Comparison of ENCODE assay signal across 13 cellular contexts in the genomic region with DNA sequence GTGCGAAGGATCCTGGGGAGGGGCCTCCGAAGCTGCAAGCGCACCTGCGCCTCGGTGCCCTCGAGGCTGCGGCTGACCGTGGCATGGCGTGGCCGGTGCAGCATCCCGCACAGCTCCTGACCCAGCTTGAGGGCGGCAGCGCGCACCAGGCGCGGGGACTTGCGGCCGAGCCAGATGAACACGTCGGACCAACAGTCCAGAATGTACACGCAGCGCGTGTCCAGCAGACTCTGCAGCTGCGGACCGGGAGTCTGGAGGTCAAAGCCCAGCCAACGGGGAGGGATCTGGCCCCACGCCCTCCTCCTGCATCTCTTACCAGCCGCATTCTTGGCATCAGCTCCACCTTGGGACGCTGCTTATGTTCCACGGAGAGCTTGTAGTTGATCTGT. TPM values are rescaled to one million over a fixed set of nuclear protein-coding genes. Genes with fewer than 3 reads are reported as not detected.
A peak's percentile ranks its signal among the peaks of the same experiment; 100 is the strongest.
DNase-seq lines count a peak whose midpoint lies in the region; ATAC-seq, FAIRE-seq and TF ChIP-seq lines count a peak whose summit lies in the region.
"Had no signal": no experiment of that assay in that cellular context is flagged by ENCODE, and none has a peak within 500 bp of the region (broad histone marks: within the 10 kb centered on the region; RNA-seq: fewer than 3 reads in every experiment).

No MANE protein-coding gene starts in this region.

- no peaks in the 10 kb centered on the region for H3K9me3 Mint-ChIP-seq in stimulated activated memory B cell treated with anti-CD40 and anti-IgM and Interleukin-4, amounts not matched to agents 10 μg/mL and 1 μg/mL and 100 μg/mL, for 72 hours
- H3K9me3 Mint-ChIP-seq: CD4-positive, CD25-positive, alpha-beta regulatory T cell; stimulated activated naive CD8-positive, alpha-beta T cell treated with anti-CD3 and anti-CD28 coated beads, Interleukin-15, amount 100 ng/mL, for 72 hours had no signal

- WGBS in HUES64: 89% methylated on average over 30 of the region's 30 CpGs

- H3K27me3 Mint-ChIP-seq in stimulated activated memory B cell treated with anti-CD40 and anti-IgM and Interleukin-4, amounts not matched to agents 10 μg/mL and 1 μg/mL and 100 μg/mL, for 72 hours: no peaks in the 10 kb centered on the region
- H3K27me3 Mint-ChIP-seq: CD4-positive, CD25-positive, alpha-beta regulatory T cell; progenitor cell of endocrine pancreas; stimulated activated naive CD8-positive, alpha-beta T cell treated with anti-CD3 and anti-CD28 coated beads, Interleukin-15, amount 100 ng/mL, for 72 hours had no signal

- in situ Hi-C loops in ACHN (cut with HindIII; ENCODE audit: low pct_ligation_motif_present, low pct_unique_long_range_greater_than_20kb, low sequenced_read_pairs): no loop called here

- H3K27ac ChIP-seq in HUES64 (ENCODE audit: low read depth, low read length): peak overlapping the region; percentile 54; the same call in 1 of the 2 replicates
- no peak overlapping the region for H3K27ac ChIP-seq in kidney (ENCODE audit: low read depth in 2 of 2, low read length in 2 of 2)
- H3K27ac ChIP-seq: foreskin keratinocyte had no signal

- TF ChIP-seq CTCF in kidney (IDR thresholded peaks at IDR 0.05; ENCODE audit: borderline replicate concordance, extremely low read depth, insufficient read depth): no peak

- peak overlapping the region; percentile 23 for H3K27ac Mint-ChIP-seq in stimulated activated memory B cell treated with anti-CD40 and anti-IgM and Interleukin-4, amounts not matched to agents 10 μg/mL and 1 μg/mL and 100 μg/mL, for 72 hours

- H3K4me1 Mint-ChIP-seq in stimulated activated memory B cell treated with anti-CD40 and anti-IgM and Interleukin-4, amounts not matched to agents 10 μg/mL and 1 μg/mL and 100 μg/mL, for 72 hours: peaks cover 17% of the 10 kb centered on the region

- 0 out of 2 replicates have a peak, but pooled peaks cover 5% of the 10 kb centered on the region for H3K4me1 ChIP-seq in HUES64 (ENCODE audit: insufficient read depth, low read length)
- H3K4me1 ChIP-seq in kidney (ENCODE audit: control insufficient read depth in 1 of 2, insufficient read depth in 1 of 2, low read depth in 1 of 2, low read length in 2 of 2): peaks cover 0 to 10% of the 10 kb centered on the region in 2 donors

- H3K4me3 ChIP-seq in HUES64 (ENCODE audit: low read length) (peak overlapping the region; percentile 65; the same call in 1 of the 2 replicates), kidney (ENCODE audit: low read length in 2 of 2) (no peak overlapping the region)

- no peak for ATAC-seq in stimulated activated memory B cell treated with anti-CD40 and anti-IgM and Interleukin-4, amounts not matched to agents 10 μg/mL and 1 μg/mL and 100 μg/mL, for 72 hours
- no peak for ATAC-seq in GM18873 (IDR thresholded peaks at IDR 0.05; ENCODE audit: low FRiP score, unreplicated experiment)

- H3K36me3 ChIP-seq in HUES64 (ENCODE audit: insufficient read depth, low read length) (peaks cover 74% of the 10 kb centered on the region), kidney (ENCODE audit: control insufficient read depth in 1 of 2, insufficient read depth in 2 of 2, low read length in 2 of 2) (peaks cover 24 to 71% of the 10 kb centered on the region in 2 donors)

- H3K9ac ChIP-seq in HUES64 (ENCODE audit: low read depth, low read length): no peak overlapping the region
- H3K9ac ChIP-seq in kidney (ENCODE audit: low read length in 2 of 2): no peak overlapping the region

- intact Hi-C loops in kidney (cut with DNase I): no loop called here

- no peaks in the 10 kb centered on the region for H3K27me3 ChIP-seq in HUES64 (ENCODE audit: insufficient read depth, low read length)
- H3K27me3 ChIP-seq: foreskin keratinocyte had no signal

- H3K9me3 ChIP-seq in HUES64 (ENCODE audit: insufficient read depth, low read depth, low read length): no peaks in the 10 kb centered on the region
- H3K9me3 ChIP-seq in kidney (ENCODE audit: control insufficient read depth in 1 of 2, low read length in 2 of 2): no peaks in the 10 kb centered on the region

- DNase-seq in dermis blood vessel endothelial cell (peak; percentile 20), kidney (peak; percentile 78), ACHN (no peak), SHP77 treated with DMSO at 0.1 percent for 48 hours (lab: John Stamatoyannopoulos, UW) (no peak)
- no peak for DNase-seq in stimulated activated CD4-positive, alpha-beta T cell treated with anti-CD3 and anti-CD28 coated beads, Interleukin-1b, Interleukin-23, amount 100 ng/mL, for 48 hours

- peaks cover 54% of the 10 kb centered on the region for H3K36me3 Mint-ChIP-seq in stimulated activated memory B cell treated with anti-CD40 and anti-IgM and Interleukin-4, amounts not matched to agents 10 μg/mL and 1 μg/mL and 100 μg/mL, for 72 hours

- FAIRE-seq in kidney (lab: Jason Lieb, UNC): no peak
- FAIRE-seq: colon had no signal

- no peak overlapping the region for H3K4me3 Mint-ChIP-seq in stimulated activated memory B cell treated with anti-CD40 and anti-IgM and Interleukin-4, amounts not matched to agents 10 μg/mL and 1 μg/mL and 100 μg/mL, for 72 hours
- H3K4me3 Mint-ChIP-seq: CD4-positive, CD25-positive, alpha-beta regulatory T cell; stimulated activated naive CD8-positive, alpha-beta T cell treated with anti-CD3 and anti-CD28 coated beads, Interleukin-15, amount 100 ng/mL, for 72 hours had no signal

RNA-seq across cellular contexts. Expression of a gene that starts 10.9 kb away (rescaled TPM):
- 136 TPM for polyA plus RNA-seq in HUES64 (2013, experiment 1 of 2)
- polyA plus RNA-seq in HUES64 (2013, experiment 2 of 2): 148 TPM
- total RNA-seq in dermis blood vessel endothelial cell (409 and 588 TPM in 2 replicates), kidney (301 TPM)
- polyA plus RNA-seq in kidney (ENCODE audit: insufficient read depth, low read depth, low replicate concordance): 139 TPM

RNA-seq across cellular contexts. Expression of a gene that starts 12.9 kb away (rescaled TPM):
- polyA plus RNA-seq in HUES64 (2013, experiment 1 of 2): 6.5 TPM
- 6.0 TPM for polyA plus RNA-seq in HUES64 (2013, experiment 2 of 2)
- total RNA-seq in dermis blood vessel endothelial cell: 22.4 and 22.6 TPM in 2 replicates
- 25.3 TPM for total RNA-seq in kidney
- 19.3 TPM for polyA plus RNA-seq in kidney (ENCODE audit: insufficient read depth, low read depth, low replicate concordance)

RNA-seq across cellular contexts. Expression of a gene that starts 22.2 kb away (rescaled TPM):
- polyA plus RNA-seq in HUES64 (2013, experiment 1 of 2): 52.6 TPM
- polyA plus RNA-seq in HUES64 (2013, experiment 2 of 2): 52.4 TPM
- total RNA-seq in dermis blood vessel endothelial cell (27.9 and 40.0 TPM in 2 replicates), kidney (13.7 TPM)
- polyA plus RNA-seq in kidney (ENCODE audit: insufficient read depth, low read depth, low replicate concordance): 8.0 TPM

Comparison
In these comparisons a context has a peak if more than half of its experiments do, and no peak if none do; other contexts are left out.
1. DNase-seq: peak in dermis blood vessel endothelial cell (single experiment) and kidney (single experiment); none in stimulated activated CD4-positive, alpha-beta T cell treated with anti-CD3 and anti-CD28 coated beads, Interleukin-1b, Interleukin-23, amount 100 ng/mL, for 48 hours (single experiment), ACHN (single experiment) and SHP77 treated with DMSO at 0.1 percent for 48 hours (single experiment).